ENCODE assay signal across 7 cellular contexts in genomic region chr4:104146048-104146447, GRCh38.
"Had no signal": no experiment of that assay in that cellular context is flagged by ENCODE, and none has a peak within 500 bp of the region (broad histone marks: within the 10 kb centered on the region; RNA-seq: fewer than 3 reads in every experiment).

No MANE protein-coding gene starts in this region.

- H3K4me3 Mint-ChIP-seq: GM23338, H9 had no signal

- FAIRE-seq: H1, H54, HTR-8/SVneo had no signal

- H3K4me3 ChIP-seq: GM23338 had no signal

- H2AFZ ChIP-seq: GM23338 had no signal

- H3K9me3 Mint-ChIP-seq: GM23338, H9 had no signal

- H3K4me1 Mint-ChIP-seq: GM23338, H9 had no signal

- H3K4me2 ChIP-seq: GM23338 had no signal

- H3K27ac Mint-ChIP-seq: GM23338, H9 had no signal

- DNase-seq: H9, HCEC 1CT, IMR-90 had no signal
